Comparison of ENCODE assay signal across 8 cellular contexts in genomic region chr11:65780770-65781151, GRCh38. TPM values are rescaled to one million over a fixed set of nuclear protein-coding genes. Genes with fewer than 3 reads are reported as not detected.
A peak's percentile ranks its signal among the peaks of the same experiment; 100 is the strongest.
DNase-seq lines count a peak whose midpoint lies in the region; ATAC-seq, FAIRE-seq and TF ChIP-seq lines count a peak whose summit lies in the region.

Gene AP5B1 (minus strand): TSS chr11:65780976. CDS start chr11:65780591, 385 bp downstream.

- peak; percentile 61 for ATAC-seq in GM19351 (IDR thresholded peaks at IDR 0.05; ENCODE audit: unreplicated experiment)
- ATAC-seq in T-helper 17 cell, result peak; percentile 68

- H3K79me2 ChIP-seq in astrocyte (ENCODE audit: insufficient read depth, low read length), result peaks cover 18% of the 10 kb centered on the region
- peaks cover 33% of the 10 kb centered on the region for H3K79me2 ChIP-seq in hepatocyte

- peak within 1 kb of the TSS; percentile 42 for H3K27ac ChIP-seq in astrocyte (ENCODE audit: low read depth, low read length)
- peak within 1 kb of the TSS; percentile 98 for H3K27ac ChIP-seq in hepatocyte

- no peak for TF ChIP-seq CTCF in astrocyte (IDR thresholded peaks at IDR 0.05; ENCODE audit: insufficient read depth, low read depth, low read length)
- TF ChIP-seq CTCF in hepatocyte (IDR thresholded peaks at IDR 0.05; ENCODE audit: poor library complexity), result no peak
- no peak for TF ChIP-seq CTCF in retinal pigment epithelial cell (conservative IDR thresholded peaks at IDR 0.05; ENCODE audit: low read depth, low read length)

- H3K4me1 Mint-ChIP-seq in T-helper 17 cell (peaks cover 21% of the 10 kb centered on the region), astrocyte (ENCODE audit: low read depth, unreplicated experiment) (peaks cover 7% of the 10 kb centered on the region)

- WGBS in hepatocyte (ENCODE audit: low lambda C conversion rate, missing lambda C conversion rate), result 3% methylated on average over 7 of the region's 59 CpGs

- DNase-seq in CMK (ENCODE audit: low read depth), result peak; percentile 52
- peak; percentile 73 for DNase-seq in HPDE6-E6E7 (ENCODE audit: extremely low spot score)
- DNase-seq in T-helper 17 cell, result peak; percentile 42 to 79 (median 76)
- peak; percentile 14 for DNase-seq in astrocyte (ENCODE audit: low read depth)
- peak; percentile 91 for DNase-seq in hepatocyte (ENCODE audit: low spot score)
- no peak for DNase-seq in retinal pigment epithelial cell (ENCODE audit: low read depth)
- no peak for DNase-seq in KG1 (lab: John Stamatoyannopoulos, UW)

- H2AFZ ChIP-seq in astrocyte (ENCODE audit: low read depth, low read length) (peak within 1 kb of the TSS; percentile 85), hepatocyte (peak within 1 kb of the TSS; percentile 85)

- H3K4me2 ChIP-seq in astrocyte (ENCODE audit: low read length) (peak within 1 kb of the TSS; percentile 86), hepatocyte (peak within 1 kb of the TSS; percentile 98)

- H3K27me3 ChIP-seq in astrocyte (ENCODE audit: insufficient read depth, low read length) (peaks cover 14% of the 10 kb centered on the region), hepatocyte (no peaks in the 10 kb centered on the region)

- H3K4me1 ChIP-seq in astrocyte (ENCODE audit: insufficient read depth, low read length) (peaks cover 6% of the 10 kb centered on the region), hepatocyte (ENCODE audit: insufficient read depth) (peaks cover 24% of the 10 kb centered on the region)

- H3K4me3 ChIP-seq in astrocyte (ENCODE audit: insufficient read depth, low read depth, low read length) (peak within 1 kb of the TSS; percentile 73), hepatocyte (peak within 1 kb of the TSS; percentile 98), retinal pigment epithelial cell (ENCODE audit: low read length) (peak within 1 kb of the TSS; percentile 72)

- H3K4me3 Mint-ChIP-seq in T-helper 17 cell (peak within 1 kb of the TSS; percentile 93), astrocyte (ENCODE audit: unreplicated experiment) (peak within 1 kb of the TSS; percentile 85)

- H4K20me1 ChIP-seq in astrocyte (ENCODE audit: insufficient read depth, low read length) (peaks cover 34% of the 10 kb centered on the region), hepatocyte (ENCODE audit: insufficient read depth, poor library complexity, severe bottlenecking) (peaks cover 12% of the 10 kb centered on the region)

- H3K9me3 Mint-ChIP-seq in astrocyte (ENCODE audit: unreplicated experiment), result peaks cover 2% of the 10 kb centered on the region

- H3K36me3 ChIP-seq in astrocyte (ENCODE audit: insufficient read depth, low read length) (no peaks in the 10 kb centered on the region), hepatocyte (replicated peaks; ENCODE audit: insufficient read depth, low read depth) (no peaks in the 10 kb centered on the region)

- H3K9me2 ChIP-seq in hepatocyte (replicated peaks; ENCODE audit: insufficient read depth), result no peaks in the 10 kb centered on the region

- peaks cover 4% of the 10 kb centered on the region for H3K27me3 Mint-ChIP-seq in T-helper 17 cell
- H3K27me3 Mint-ChIP-seq in astrocyte (ENCODE audit: low read depth, unreplicated experiment), result peaks cover 29% of the 10 kb centered on the region

- H3K27ac Mint-ChIP-seq in T-helper 17 cell, result no peak within 1 kb of the TSS
- H3K27ac Mint-ChIP-seq in astrocyte (ENCODE audit: unreplicated experiment), result no peak within 1 kb of the TSS

- no peaks in the 10 kb centered on the region for H3K36me3 Mint-ChIP-seq in T-helper 17 cell (ENCODE audit: low read depth)
- peaks cover 11% of the 10 kb centered on the region for H3K36me3 Mint-ChIP-seq in astrocyte (ENCODE audit: low read depth, unreplicated experiment)

- H3K9ac ChIP-seq in astrocyte (ENCODE audit: low read length), result peak within 1 kb of the TSS; percentile 83

- H3K9me3 ChIP-seq in T-helper 17 cell (ENCODE audit: control insufficient read depth, low read length, poor library complexity, severe bottlenecking) (no peaks in the 10 kb centered on the region), astrocyte (ENCODE audit: insufficient read depth, low read depth, low read length) (no peaks in the 10 kb centered on the region), hepatocyte (ENCODE audit: low read depth) (no peaks in the 10 kb centered on the region)

- no peak for FAIRE-seq in astrocyte (lab: Jason Lieb, UNC)

RNA-seq across cellular contexts. Expression of gene AP5B1, which starts in this region (rescaled TPM):
- total RNA-seq in T-helper 17 cell, result 10 to 100 TPM; 12.5 to 17.4 TPM
- total RNA-seq in astrocyte, result 10.4 and 10.9 TPM in 2 replicates
- total RNA-seq in hepatocyte, result 19.5 and 20.9 TPM in 2 replicates
- polyA plus RNA-seq in hepatocyte, result 24.8 and 27.1 TPM in 2 replicates

Comparison
In these comparisons a context has a peak if more than half of its experiments do, and no peak if none do; other contexts are left out.
1. DNase-seq: peak in CMK (single experiment), HPDE6-E6E7 (single experiment), T-helper 17 cell (3 of 3), astrocyte (single experiment) and hepatocyte (single experiment); none in retinal pigment epithelial cell (single experiment) and KG1 (single experiment).
2. Peak in every context shown above with its lines, with median percentiles within 50 percentile points of each other: H3K4me3 ChIP-seq.